20 cellular contexts compared by ENCODE assay signal in the genomic region with DNA sequence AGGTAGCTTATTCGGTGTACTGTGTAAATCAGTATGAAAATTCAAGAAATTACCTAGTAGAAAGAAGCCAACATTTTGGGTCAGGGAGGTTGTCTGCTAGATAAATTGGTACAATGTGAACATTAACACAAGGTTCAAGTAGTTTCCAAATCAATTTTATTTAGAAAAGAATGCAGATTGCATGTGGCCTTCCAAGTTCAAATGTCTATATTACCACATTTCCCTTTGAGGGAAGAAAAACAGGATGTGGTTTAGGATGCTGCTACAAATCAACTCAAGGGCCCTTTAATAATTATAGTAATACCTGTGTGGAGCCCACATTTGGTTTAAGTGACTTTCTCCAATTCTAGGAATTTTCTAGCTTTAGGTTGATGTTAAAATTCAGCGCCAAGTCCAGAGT. TPM values are rescaled to one million over a fixed set of nuclear protein-coding genes. Genes with fewer than 3 reads are reported as not detected.
"Had no signal": no experiment of that assay in that cellular context is flagged by ENCODE, and none has a peak within 500 bp of the region (broad histone marks: within the 10 kb centered on the region; RNA-seq: fewer than 3 reads in every experiment).

No MANE protein-coding gene starts in this region.

- H3K9me3 ChIP-seq: left lung, mucosa of descending colon, ovary, right lobe of liver, transverse colon, vagina had no signal

- H3K4me3 Mint-ChIP-seq: activated CD8-positive, alpha-beta T cell treated with anti-CD3 and anti-CD28 coated beads, Interleukin-2, amount 10 ng/mL, durations not matched to agents 7 days and 5 days; activated naive CD8-positive, alpha-beta T cell treated with anti-CD3 and anti-CD28 coated beads, Interleukin-2, amount 10 ng/mL, durations not matched to agents 7 days and 5 days; effector memory CD8-positive, alpha-beta T cell; naive thymus-derived CD4-positive, alpha-beta T cell had no signal

- H3K27ac Mint-ChIP-seq: activated CD8-positive, alpha-beta T cell treated with anti-CD3 and anti-CD28 coated beads, Interleukin-2, amount 10 ng/mL, durations not matched to agents 7 days and 5 days; activated naive CD8-positive, alpha-beta T cell treated with anti-CD3 and anti-CD28 coated beads, Interleukin-2, amount 10 ng/mL, durations not matched to agents 7 days and 5 days; effector memory CD8-positive, alpha-beta T cell; naive thymus-derived CD4-positive, alpha-beta T cell had no signal

- H3K4me3 ChIP-seq: left lung, mucosa of descending colon, ovary, right lobe of liver, transverse colon, vagina had no signal

- FAIRE-seq: kidney had no signal

- H3K27me3 ChIP-seq: left lung, ovary, right lobe of liver, transverse colon, vagina had no signal

- H3K36me3 Mint-ChIP-seq: activated naive CD8-positive, alpha-beta T cell treated with anti-CD3 and anti-CD28 coated beads, Interleukin-2, amount 10 ng/mL, durations not matched to agents 7 days and 5 days; naive thymus-derived CD4-positive, alpha-beta T cell had no signal

- H3K4me1 Mint-ChIP-seq: activated naive CD8-positive, alpha-beta T cell treated with anti-CD3 and anti-CD28 coated beads, Interleukin-2, amount 10 ng/mL, durations not matched to agents 7 days and 5 days had no signal

- H3K4me1 ChIP-seq: left lung, right lobe of liver, transverse colon, vagina had no signal

- H3K9me3 Mint-ChIP-seq: activated naive CD8-positive, alpha-beta T cell treated with anti-CD3 and anti-CD28 coated beads, Interleukin-2, amount 10 ng/mL, durations not matched to agents 7 days and 5 days had no signal

- H3K27me3 Mint-ChIP-seq: effector memory CD8-positive, alpha-beta T cell had no signal

- H3K36me3 ChIP-seq: left lung, ovary, right lobe of liver, transverse colon, vagina had no signal

- DNase-seq: activated CD4-positive, alpha-beta T cell treated with anti-CD3 and anti-CD28 coated beads for 48 hours; activated CD8-positive, alpha-beta memory T cell treated with anti-CD3 and anti-CD28 coated beads, Interleukin-2, amount 50 U/mL, for 4 hours; activated CD8-positive, alpha-beta T cell treated with anti-CD3 and anti-CD28 coated beads, Interleukin-2, amount 10 ng/mL, durations not matched to agents 7 days and 5 days; activated naive CD8-positive, alpha-beta T cell treated with anti-CD3 and anti-CD28 coated beads, Interleukin-2, amount 10 ng/mL, durations not matched to agents 7 days and 5 days; anterior cingulate cortex; cerebellar nuclear complex; dermis blood vessel endothelial cell; effector memory CD8-positive, alpha-beta T cell; kidney; left lung; mammary epithelial cell; mucosa of descending colon; naive thymus-derived CD4-positive, alpha-beta T cell; ovary; right lobe of liver; stimulated activated naive CD8-positive, alpha-beta T cell treated with anti-CD3 and anti-CD28 coated beads, Interleukin-15, Interleukin-2, amounts not matched to agents 100 U/mL and 50 U/mL, for 24 hours; transverse colon had no signal

- H3K27ac ChIP-seq: epithelial cell of prostate, left lung, ovary, right lobe of liver, transverse colon, vagina had no signal

- ATAC-seq: activated CD8-positive, alpha-beta T cell treated with anti-CD3 and anti-CD28 coated beads, Interleukin-2, amount 10 ng/mL, durations not matched to agents 7 days and 5 days; effector memory CD8-positive, alpha-beta T cell; left lung; mucosa of descending colon; naive thymus-derived CD4-positive, alpha-beta T cell; right lobe of liver; stimulated activated naive CD8-positive, alpha-beta T cell treated with anti-CD3 and anti-CD28 coated beads, Interleukin-15, Interleukin-2, amounts not matched to agents 100 U/mL and 50 U/mL, for 24 hours had no signal

RNA-seq across cellular contexts. Expression of a gene that starts 57.5 kb away (rescaled TPM):
- total RNA-seq: activated CD8-positive, alpha-beta T cell treated with anti-CD3 and anti-CD28 coated beads, Interleukin-2, amount 10 ng/mL, durations not matched to agents 7 days and 5 days; activated naive CD8-positive, alpha-beta T cell treated with anti-CD3 and anti-CD28 coated beads, Interleukin-2, amount 10 ng/mL, durations not matched to agents 7 days and 5 days; dermis blood vessel endothelial cell; mammary epithelial cell; naive thymus-derived CD4-positive, alpha-beta T cell; pulmonary artery endothelial cell had no signal
- polyA plus RNA-seq: mammary epithelial cell; naive thymus-derived CD4-positive, alpha-beta T cell had no signal
